ENCODE assay signal across 16 cellular contexts in the genomic region with DNA sequence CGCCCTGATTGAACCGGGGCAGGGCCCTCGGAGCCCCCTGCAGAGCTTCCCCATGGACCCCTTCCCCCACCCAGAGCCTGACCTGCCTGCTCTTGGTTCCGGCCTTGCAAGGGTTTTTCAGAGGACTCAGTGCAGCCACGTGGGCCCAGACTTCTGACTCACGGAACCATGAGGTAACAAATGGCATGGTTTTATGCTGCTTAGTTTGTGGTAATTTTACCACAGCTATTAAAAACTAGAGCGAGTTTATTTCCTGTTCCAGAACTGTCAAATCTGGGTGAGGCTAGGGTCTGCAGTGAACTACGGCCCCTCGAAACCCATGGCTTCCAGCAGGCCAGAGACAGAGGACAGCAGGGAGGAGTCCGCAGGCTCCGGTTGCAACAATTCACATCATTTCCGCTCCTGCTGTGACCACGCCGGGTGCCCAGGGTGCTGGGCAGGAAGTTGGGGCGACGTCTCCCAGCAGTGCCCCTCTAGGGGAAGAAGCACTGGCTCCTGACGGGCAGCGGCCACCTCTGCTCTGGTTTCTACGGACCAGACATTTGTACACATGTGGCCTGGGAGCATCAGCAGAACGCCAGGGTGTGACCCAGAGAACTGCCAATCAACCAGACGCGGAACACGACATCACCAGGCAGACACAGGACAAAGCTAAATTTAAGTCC.
DNase-seq lines count a peak whose midpoint lies in the region; ATAC-seq, FAIRE-seq and TF ChIP-seq lines count a peak whose summit lies in the region.
"Had no signal": no experiment of that assay in that cellular context is flagged by ENCODE, and none has a peak within 500 bp of the region (broad histone marks: within the 10 kb centered on the region; RNA-seq: fewer than 3 reads in every experiment).

No MANE protein-coding gene starts in this region.

- H2AFZ ChIP-seq in hepatocyte: no peak overlapping the region

- no peak overlapping the region for H3K4me3 ChIP-seq in hepatocyte
- H3K4me3 ChIP-seq: upper lobe of left lung had no signal

- CTCF ChIA-PET in GM10248 (lab: Yijun Ruan, JAX): no interaction called here

- H3K4me3 Mint-ChIP-seq in IgD-negative memory B cell: peak overlapping the region; percentile 27 to 91 (median 80)
- H3K4me3 Mint-ChIP-seq in stimulated activated effector memory CD8-positive, alpha-beta T cell treated with anti-CD3 and anti-CD28 coated beads, Interleukin-12 subunit alpha, Interleukin-12 subunit beta, amount 100 ng/mL, for 72 hours: peak overlapping the region; percentile 8

- POLR2A ChIA-PET in GM10248 (lab: Yijun Ruan, JAX): no interaction called here

- no peak overlapping the region for H3K27ac ChIP-seq in hepatocyte
- H3K27ac ChIP-seq: upper lobe of left lung had no signal

- no peak overlapping the region for H3K4me2 ChIP-seq in hepatocyte

- WGBS in hepatocyte (ENCODE audit: low lambda C conversion rate, missing lambda C conversion rate): 85% methylated on average over 23 of the region's 23 CpGs

- peaks cover 31 to 32% (median 32%) of the 10 kb centered on the region in 3 donors for H3K4me1 Mint-ChIP-seq in IgD-negative memory B cell
- peaks cover 20% of the 10 kb centered on the region for H3K4me1 Mint-ChIP-seq in stimulated activated effector memory CD8-positive, alpha-beta T cell treated with anti-CD3 and anti-CD28 coated beads, Interleukin-12 subunit alpha, Interleukin-12 subunit beta, amount 100 ng/mL, for 72 hours

- no peaks in the 10 kb centered on the region for H3K36me3 ChIP-seq in hepatocyte (replicated peaks; ENCODE audit: insufficient read depth, low read depth)
- H3K36me3 ChIP-seq: upper lobe of left lung had no signal

- peaks cover 11% of the 10 kb centered on the region for H3K27me3 Mint-ChIP-seq in IgD-negative memory B cell

- H3K36me3 Mint-ChIP-seq in IgD-negative memory B cell: no peaks in the 10 kb centered on the region
- no peaks in the 10 kb centered on the region for H3K36me3 Mint-ChIP-seq in stimulated activated effector memory CD8-positive, alpha-beta T cell treated with anti-CD3 and anti-CD28 coated beads, Interleukin-12 subunit alpha, Interleukin-12 subunit beta, amount 100 ng/mL, for 72 hours
- H3K36me3 Mint-ChIP-seq: CD8-positive, alpha-beta memory T cell had no signal

- no peak for TF ChIP-seq CTCF in GM10248 (IDR thresholded peaks at IDR 0.05; ENCODE audit: control extremely low read depth, extremely low read depth, low read depth, missing control alignments)
- TF ChIP-seq CTCF in hepatocyte (IDR thresholded peaks at IDR 0.05; ENCODE audit: poor library complexity): no peak

- no peaks in the 10 kb centered on the region for H4K20me1 ChIP-seq in hepatocyte (ENCODE audit: insufficient read depth, poor library complexity, severe bottlenecking)

- no peaks in the 10 kb centered on the region for H3K79me2 ChIP-seq in hepatocyte

- peak; percentile 34 for ATAC-seq in HG02588 (IDR thresholded peaks at IDR 0.05; ENCODE audit: unreplicated experiment)
- ATAC-seq in stimulated activated effector memory CD8-positive, alpha-beta T cell treated with anti-CD3 and anti-CD28 coated beads, Interleukin-12 subunit alpha, Interleukin-12 subunit beta, amount 100 ng/mL, for 72 hours: peak; percentile 78

- peak; percentile 55 for FAIRE-seq in GM19239 (lab: Jason Lieb, UNC)

- no peaks in the 10 kb centered on the region for H3K4me1 ChIP-seq in hepatocyte (ENCODE audit: insufficient read depth)
- H3K4me1 ChIP-seq: upper lobe of left lung had no signal

- no peaks in the 10 kb centered on the region for H3K9me3 Mint-ChIP-seq in IgD-negative memory B cell
- H3K9me3 Mint-ChIP-seq in stimulated activated effector memory CD8-positive, alpha-beta T cell treated with anti-CD3 and anti-CD28 coated beads, Interleukin-12 subunit alpha, Interleukin-12 subunit beta, amount 100 ng/mL, for 72 hours: no peaks in the 10 kb centered on the region
- H3K9me3 Mint-ChIP-seq: activated T-helper 2 cell treated with anti-CD3 and anti-CD28 coated beads, Interferon-gamma antibody, Interleukin-2, Interleukin-4, amounts not matched to agents 10 μg/mL and 5 μg/mL and 100 μg/mL, durations not matched to agents 14 hours and 24 hours and 36 hours had no signal

- DNase-seq in GM19239 (ENCODE audit: insufficient read length, low spot score) (no peak), RKO (ENCODE audit: low spot score) (no peak), GM10248 (ENCODE audit: extremely low spot score) (no peak), NOMO-1 (lab: John Stamatoyannopoulos, UW; ENCODE audit: unreplicated experiment in 2 of 2) (no peak), hepatocyte (ENCODE audit: low spot score) (no peak)
- no peak for DNase-seq in stimulated activated effector memory CD8-positive, alpha-beta T cell treated with anti-CD3 and anti-CD28 coated beads, Interleukin-12 subunit alpha, Interleukin-12 subunit beta, amount 100 ng/mL, for 72 hours (ENCODE audit: low spot score in 2 of 2)
- DNase-seq: aorta, dermis blood vessel endothelial cell, KG1, NCI-H2029 treated with DMSO at 0.1 percent for 48 hours had no signal

- H3K9me2 ChIP-seq in hepatocyte (replicated peaks; ENCODE audit: insufficient read depth): no peaks in the 10 kb centered on the region

- no peaks in the 10 kb centered on the region for H3K9me3 ChIP-seq in hepatocyte (ENCODE audit: low read depth)
- H3K9me3 ChIP-seq: upper lobe of left lung had no signal

- peaks cover 5% of the 10 kb centered on the region for H3K27me3 ChIP-seq in hepatocyte
- H3K27me3 ChIP-seq: upper lobe of left lung had no signal

- peak overlapping the region; percentile 84 to 89 (median 86) for H3K27ac Mint-ChIP-seq in IgD-negative memory B cell
- H3K27ac Mint-ChIP-seq in stimulated activated effector memory CD8-positive, alpha-beta T cell treated with anti-CD3 and anti-CD28 coated beads, Interleukin-12 subunit alpha, Interleukin-12 subunit beta, amount 100 ng/mL, for 72 hours: peak overlapping the region; percentile 38
- H3K27ac Mint-ChIP-seq: activated T-helper 2 cell treated with anti-CD3 and anti-CD28 coated beads, Interferon-gamma antibody, Interleukin-2, Interleukin-4, amounts not matched to agents 10 μg/mL and 5 μg/mL and 100 μg/mL, durations not matched to agents 14 hours and 24 hours and 36 hours; progenitor cell of endocrine pancreas had no signal
